Comparison of ENCODE assay signal across 9 cellular contexts in genomic region chr13:21225082-21225481, GRCh38.
"Had no signal": no experiment of that assay in that cellular context is flagged by ENCODE, and none has a peak within 500 bp of the region (broad histone marks: within the 10 kb centered on the region; RNA-seq: fewer than 3 reads in every experiment).

No MANE protein-coding gene starts in this region.

- H3K9me3 ChIP-seq: HAP-1 had no signal

- H3K4me1 ChIP-seq: HAP-1 had no signal

- H3K36me3 ChIP-seq: HAP-1 had no signal

- H3K27ac ChIP-seq: GM23248 had no signal

- H3K4me3 ChIP-seq: GM23248, HAP-1, K562 had no signal

- ATAC-seq: HCT116, K562 had no signal

- DNase-seq: GM23248, GOT3, H7, HFFc6, IMR-90, KG1 had no signal
